8 cellular contexts compared by ENCODE assay signal in genomic region chr2:196291873-196292800, GRCh38.
DNase-seq lines count a peak whose midpoint lies in the region; ATAC-seq lines count a peak whose summit lies in the region.

No MANE protein-coding gene starts in this region.

- peak; percentile 40 for ATAC-seq in HG03521 (IDR thresholded peaks at IDR 0.05; ENCODE audit: unreplicated experiment)
- ATAC-seq in GM21576 (IDR thresholded peaks at IDR 0.05; ENCODE audit: unreplicated experiment): no peak

- DNase-seq in NCI-H2107 treated with DMSO at 0.1 percent for 48 hours (lab: John Stamatoyannopoulos, UW; ENCODE audit: unreplicated experiment): peak; percentile 10
- no peak for DNase-seq in NCI-H2107 (lab: John Stamatoyannopoulos, UW)
- peak; percentile 2 to 96 for DNase-seq in T47D (ENCODE audit: low read depth in 1 of 2, low spot score in 1 of 2)
- peak; percentile 96 for DNase-seq in renal cortical epithelial cell (ENCODE audit: low read depth)
- DNase-seq in mucosa of gallbladder (ENCODE audit: low spot score): no peak
- DNase-seq in putamen (ENCODE audit: low spot score): no peak

- in situ Hi-C loops in T47D (cut with HindIII; ENCODE audit: low pct_unique_long_range_greater_than_20kb, low sequenced_read_pairs): no loop called here

Comparison
In these comparisons a context has a peak if more than half of its experiments do, and no peak if none do; other contexts are left out.
1. DNase-seq: peak in NCI-H2107 treated with DMSO at 0.1 percent for 48 hours (single experiment), T47D (2 of 2) and renal cortical epithelial cell (single experiment); none in NCI-H2107 (single experiment), mucosa of gallbladder (single experiment) and putamen (single experiment).